Comparison of ENCODE assay signal across 21 cellular contexts in the genomic region with DNA sequence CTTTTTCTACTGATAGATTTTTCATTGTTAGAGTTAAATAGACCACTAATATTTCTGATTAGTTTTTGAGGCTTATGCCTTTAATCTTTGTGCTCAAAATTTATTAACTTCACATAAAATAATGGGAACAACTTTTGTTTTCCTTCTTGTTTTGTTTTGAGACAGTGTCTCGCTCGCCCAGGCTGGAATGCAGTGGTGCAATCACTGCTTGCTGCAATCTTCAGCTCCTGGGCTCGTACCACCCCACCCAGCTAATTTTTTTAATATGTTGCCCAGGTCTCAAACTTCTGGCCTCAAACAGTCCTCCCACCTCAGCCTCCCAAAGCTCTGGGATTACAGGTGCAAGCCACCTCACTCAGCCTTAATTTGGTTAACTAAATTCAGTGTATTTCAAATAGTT. TPM values are rescaled to one million over a fixed set of nuclear protein-coding genes. Genes with fewer than 3 reads are reported as not detected.
A peak's percentile ranks its signal among the peaks of the same experiment; 100 is the strongest.
DNase-seq lines count a peak whose midpoint lies in the region; ATAC-seq and TF ChIP-seq lines count a peak whose summit lies in the region.
"Had no signal": no experiment of that assay in that cellular context is flagged by ENCODE, and none has a peak within 500 bp of the region (broad histone marks: within the 10 kb centered on the region; RNA-seq: fewer than 3 reads in every experiment).

No MANE protein-coding gene starts in this region.

- TF ChIP-seq CTCF in AG10803 (conservative IDR thresholded peaks at IDR 0.05; ENCODE audit: low read length) (no peak), lower lobe of right lung (IDR thresholded peaks at IDR 0.05) (no peak), body of pancreas (IDR thresholded peaks at IDR 0.05) (no peak), glutamatergic neuron (IDR thresholded peaks at IDR 0.05; ENCODE audit: partially characterized antibody, unreplicated experiment) (no peak)

- H3K27me3 ChIP-seq in lower lobe of right lung (ENCODE audit: low read depth) (no peaks in the 10 kb centered on the region), body of pancreas (no peaks in the 10 kb centered on the region)
- H3K27me3 ChIP-seq: BLaER1, SJCRH30 had no signal

- H3K4me1 ChIP-seq in lower lobe of right lung (no peaks in the 10 kb centered on the region), body of pancreas (peaks cover 4% of the 10 kb centered on the region)
- H3K4me1 ChIP-seq: BLaER1, SJCRH30 had no signal

- peak; percentile 52 for DNase-seq in AG10803 (ENCODE audit: low read depth)
- peak; percentile 47 for DNase-seq in fibroblast of gingiva (ENCODE audit: low read depth)
- DNase-seq in lower lobe of right lung: peak; percentile 54
- DNase-seq in body of pancreas: no peak
- DNase-seq in NCI-H2196 (lab: John Stamatoyannopoulos, UW; ENCODE audit: unreplicated experiment): no peak
- no peak for DNase-seq in glutamatergic neuron
- DNase-seq in stimulated activated CD4-positive, alpha-beta T cell treated with anti-CD3 and anti-CD28 coated beads, Interleukin-4, amount 100 ng/mL, for 4 hours: no peak
- DNase-seq: CD8-positive, alpha-beta T cell; DMS53; EL; H7; HFFc6; NCI-H1105 treated with DMSO at 0.1 percent for 48 hours; NCI-H187; NCI-H2107; NCI-H226; NCI-H524 treated with DMSO at 0.1 percent for 48 hours; SJCRH30 had no signal

- H3K4me3 ChIP-seq in AG10803 (ENCODE audit: low read length): no peak overlapping the region
- no peak overlapping the region for H3K4me3 ChIP-seq in lower lobe of right lung
- no peak overlapping the region for H3K4me3 ChIP-seq in body of pancreas
- H3K4me3 ChIP-seq: BLaER1, K562, SJCRH30 had no signal

- TF ChIP-seq POLR2A in body of pancreas (IDR thresholded peaks at IDR 0.05): no peak

- H3K4me1 Mint-ChIP-seq in activated T-helper 17 cell treated with anti-CD3 and anti-CD28 coated beads, Interleukin-2, amount 50 U/mL, for 72 hours: no peaks in the 10 kb centered on the region
- peaks cover 2% of the 10 kb centered on the region for H3K4me1 Mint-ChIP-seq in glutamatergic neuron (ENCODE audit: low read depth, unreplicated experiment)

- ATAC-seq in activated T-helper 17 cell treated with anti-CD3 and anti-CD28 coated beads, Interleukin-2, amount 50 U/mL, for 72 hours (replicated peaks): no peak
- ATAC-seq in lower lobe of right lung: no peak
- no peak for ATAC-seq in body of pancreas
- ATAC-seq: CD8-positive, alpha-beta T cell; K562 had no signal

- no peaks in the 10 kb centered on the region for H3K9me3 Mint-ChIP-seq in activated T-helper 17 cell treated with anti-CD3 and anti-CD28 coated beads, Interleukin-2, amount 50 U/mL, for 72 hours
- H3K9me3 Mint-ChIP-seq in glutamatergic neuron (ENCODE audit: unreplicated experiment): no peaks in the 10 kb centered on the region
- H3K9me3 Mint-ChIP-seq: HFFc6 had no signal

- peaks cover 89% of the 10 kb centered on the region for H3K36me3 Mint-ChIP-seq in activated T-helper 17 cell treated with anti-CD3 and anti-CD28 coated beads, Interleukin-2, amount 50 U/mL, for 72 hours (ENCODE audit: low read depth)
- H3K36me3 Mint-ChIP-seq in glutamatergic neuron (ENCODE audit: unreplicated experiment): peaks cover 1% of the 10 kb centered on the region

- 86 to 87% methylated on average over 3 of the region's 3 CpGs for WGBS in body of pancreas, 2 donors

- peak overlapping the region; percentile 7 for H3K27ac Mint-ChIP-seq in activated T-helper 17 cell treated with anti-CD3 and anti-CD28 coated beads, Interleukin-2, amount 50 U/mL, for 72 hours
- H3K27ac Mint-ChIP-seq in glutamatergic neuron (ENCODE audit: unreplicated experiment): no peak overlapping the region
- H3K27ac Mint-ChIP-seq: CD8-positive, alpha-beta T cell; HFFc6 had no signal

- intact Hi-C loops in lower lobe of right lung (cut with DNase I): no loop called here
- intact Hi-C loops in body of pancreas (cut with DNase I): no loop called here

- no peak overlapping the region for H3K27ac ChIP-seq in lower lobe of right lung
- H3K27ac ChIP-seq in body of pancreas: no peak overlapping the region
- H3K27ac ChIP-seq: BLaER1, SJCRH30 had no signal

- no peaks in the 10 kb centered on the region for H3K27me3 Mint-ChIP-seq in activated T-helper 17 cell treated with anti-CD3 and anti-CD28 coated beads, Interleukin-2, amount 50 U/mL, for 72 hours
- H3K27me3 Mint-ChIP-seq in glutamatergic neuron (ENCODE audit: unreplicated experiment): peaks cover 2% of the 10 kb centered on the region

- H3K36me3 ChIP-seq in lower lobe of right lung: peaks cover 70% of the 10 kb centered on the region
- peaks cover 0 to 4% of the 10 kb centered on the region in 2 donors for H3K36me3 ChIP-seq in body of pancreas (replicated peaks in 1 of 2; ENCODE audit: insufficient read depth in 1 of 2, low read depth in 2 of 2)

- H3K9me3 ChIP-seq in lower lobe of right lung (no peaks in the 10 kb centered on the region), body of pancreas (no peaks in the 10 kb centered on the region)
- H3K9me3 ChIP-seq: SJCRH30 had no signal

- no peak overlapping the region for H3K4me3 Mint-ChIP-seq in activated T-helper 17 cell treated with anti-CD3 and anti-CD28 coated beads, Interleukin-2, amount 50 U/mL, for 72 hours
- no peak overlapping the region for H3K4me3 Mint-ChIP-seq in glutamatergic neuron (ENCODE audit: unreplicated experiment)
- H3K4me3 Mint-ChIP-seq: CD8-positive, alpha-beta T cell; HFFc6 had no signal

RNA-seq across cellular contexts. Expression of gene SCFD1, which starts 16.8 kb away (rescaled TPM):
- total RNA-seq in activated T-helper 17 cell treated with anti-CD3 and anti-CD28 coated beads, Interleukin-2, amount 50 U/mL, for 72 hours: 10 to 100 TPM; 53.9 to 70.7 TPM
- total RNA-seq in lower lobe of right lung (73.8 TPM), body of pancreas (10 to 100 TPM; 71.9 to 91.1 TPM), glutamatergic neuron (ENCODE audit: unreplicated experiment) (68.9 TPM)

Comparison
In these comparisons a context has a peak if more than half of its experiments do, and no peak if none do; other contexts are left out.
1. DNase-seq: peak in AG10803 (single experiment), fibroblast of gingiva (single experiment) and lower lobe of right lung (single experiment); none in body of pancreas (0 of 4), NCI-H2196 (single experiment), glutamatergic neuron (single experiment) and stimulated activated CD4-positive, alpha-beta T cell treated with anti-CD3 and anti-CD28 coated beads, Interleukin-4, amount 100 ng/mL, for 4 hours (0 of 2).